In genomic region chr5:157458835-157459234, GRCh38 we compare ENCODE assay signal across 21 cellular contexts. TPM values are rescaled to one million over a fixed set of nuclear protein-coding genes. Genes with fewer than 3 reads are reported as not detected.
DNase-seq lines count a peak whose midpoint lies in the region; ATAC-seq and TF ChIP-seq lines count a peak whose summit lies in the region.
"Had no signal": no experiment of that assay in that cellular context is flagged by ENCODE, and none has a peak within 500 bp of the region (broad histone marks: within the 10 kb centered on the region; RNA-seq: fewer than 3 reads in every experiment).

No MANE protein-coding gene starts in this region.

- H3K27ac ChIP-seq in GM23338 (ENCODE audit: low read depth) (no peak overlapping the region), RWPE2 (ENCODE audit: poor library complexity, severe bottlenecking) (no peak overlapping the region), endodermal cell (ENCODE audit: low read depth, low read length) (no peak overlapping the region), trophoblast cell (ENCODE audit: low read depth, low read length) (no peak overlapping the region)

- H3K27me3 ChIP-seq in GM23338 (ENCODE audit: insufficient read depth) (peaks cover 48% of the 10 kb centered on the region), RWPE2 (ENCODE audit: insufficient read depth, poor library complexity, severe bottlenecking) (no peaks in the 10 kb centered on the region), endodermal cell (ENCODE audit: control insufficient read depth, insufficient read depth, low read length, poor library complexity, severe bottlenecking) (peaks cover 48% of the 10 kb centered on the region), trophoblast cell (ENCODE audit: insufficient read depth, low read length) (no peaks in the 10 kb centered on the region)

- no peak overlapping the region for H3K23ac ChIP-seq in trophoblast cell (ENCODE audit: low read length)

- H3K9ac ChIP-seq in endodermal cell (ENCODE audit: extremely low read depth, low read length, poor library complexity, severe bottlenecking) (no peak overlapping the region), trophoblast cell (ENCODE audit: low read length) (no peak overlapping the region)

- ATAC-seq in GM23338 (peak; percentile 30), RWPE2 (ENCODE audit: low read depth) (no peak), left ventricle myocardium superior (no peak), GM21515 (IDR thresholded peaks at IDR 0.05; ENCODE audit: unreplicated experiment) (no peak)
- ATAC-seq in activated T-cell treated with anti-CD3 and anti-CD28 coated beads, Interleukin-2, amount 50 U/mL, for 72 hours (replicated peaks in 1 of 2): no peak
- ATAC-seq: CD8-positive, alpha-beta T cell; Panc1 had no signal

- H3K9me3 ChIP-seq in RWPE2 (ENCODE audit: severe bottlenecking) (no peaks in the 10 kb centered on the region), endodermal cell (ENCODE audit: control insufficient read depth, low read length) (no peaks in the 10 kb centered on the region), trophoblast cell (ENCODE audit: insufficient read depth, low read depth, low read length) (no peaks in the 10 kb centered on the region)

- H2BK12ac ChIP-seq in trophoblast cell (ENCODE audit: low read length): no peak overlapping the region

- peak overlapping the region; percentile 77; the same call in 2 of the 3 replicates for H3K4me3 Mint-ChIP-seq in GM23338
- H3K4me3 Mint-ChIP-seq in endodermal cell: peak overlapping the region; percentile 58
- H3K4me3 Mint-ChIP-seq in activated T-cell treated with anti-CD3 and anti-CD28 coated beads, Interleukin-2, amount 50 U/mL, for 72 hours: no peak overlapping the region

- no peak overlapping the region for H3K14ac ChIP-seq in trophoblast cell (ENCODE audit: low read length)

- H3K79me2 ChIP-seq in GM23338 (replicated peaks; ENCODE audit: insufficient read depth) (no peaks in the 10 kb centered on the region), trophoblast cell (ENCODE audit: control insufficient read depth, insufficient read depth, low read length, poor library complexity) (peaks cover 3% of the 10 kb centered on the region)

- H3K4me2 ChIP-seq in GM23338 (peak overlapping the region; percentile 88), trophoblast cell (ENCODE audit: low read length) (no peak overlapping the region)

- no peaks in the 10 kb centered on the region for H3F3A ChIP-seq in GM23338 (replicated peaks; ENCODE audit: low read depth)

- H3K27me3 Mint-ChIP-seq in GM23338 (ENCODE audit: insufficient read depth, low read depth, poor library complexity) (peaks cover 23% of the 10 kb centered on the region), endodermal cell (ENCODE audit: insufficient read depth) (peaks cover 64% of the 10 kb centered on the region)
- peaks cover 40% of the 10 kb centered on the region for H3K27me3 Mint-ChIP-seq in activated T-cell treated with anti-CD3 and anti-CD28 coated beads, Interleukin-2, amount 50 U/mL, for 72 hours (ENCODE audit: low read depth)

- no peak overlapping the region for H2BK5ac ChIP-seq in trophoblast cell (ENCODE audit: low read depth, low read length, poor library complexity)

- peak overlapping the region; percentile 47 for H2AK5ac ChIP-seq in trophoblast cell (ENCODE audit: low read length)

- TF ChIP-seq CTCF in GM23338 (conservative IDR thresholded peaks at IDR 0.05; ENCODE audit: low read depth in 2 of 2): no peak
- TF ChIP-seq CTCF in RWPE2 (IDR thresholded peaks at IDR 0.05; ENCODE audit: poor library complexity, severe bottlenecking): no peak
- TF ChIP-seq CTCF in endodermal cell (conservative IDR thresholded peaks at IDR 0.05): no peak

- H4K91ac ChIP-seq in trophoblast cell (ENCODE audit: low read depth, low read length): peak overlapping the region; percentile 38

- H3K36me3 ChIP-seq in GM23338 (ENCODE audit: insufficient read depth) (no peaks in the 10 kb centered on the region), RWPE2 (ENCODE audit: low read depth) (no peaks in the 10 kb centered on the region), endodermal cell (ENCODE audit: control insufficient read depth, insufficient read depth, low read length) (no peaks in the 10 kb centered on the region), trophoblast cell (ENCODE audit: control insufficient read depth in 1 of 2, insufficient read depth in 2 of 2, low read length in 2 of 2) (peaks cover 0 to 2% of the 10 kb centered on the region in 2 experiments)

- intact Hi-C loops in left ventricle myocardium superior (cut with micrococcal nuclease): no loop called here

- no peaks in the 10 kb centered on the region for H4K20me1 ChIP-seq in GM23338 (replicated peaks; ENCODE audit: insufficient read depth)

- H4K12ac ChIP-seq in trophoblast cell (ENCODE audit: low read depth, low read length): no peak overlapping the region

- H3K9me3 Mint-ChIP-seq in GM23338: no peaks in the 10 kb centered on the region
- H3K9me3 Mint-ChIP-seq in endodermal cell: no peaks in the 10 kb centered on the region
- H3K9me3 Mint-ChIP-seq in activated T-cell treated with anti-CD3 and anti-CD28 coated beads, Interleukin-2, amount 50 U/mL, for 72 hours: no peaks in the 10 kb centered on the region
- H3K9me3 Mint-ChIP-seq: CD8-positive, alpha-beta T cell had no signal

- peaks cover 17% of the 10 kb centered on the region for H3K4me1 ChIP-seq in GM23338 (ENCODE audit: insufficient read depth)
- peaks cover 24% of the 10 kb centered on the region for H3K4me1 ChIP-seq in RWPE2 (ENCODE audit: insufficient read depth, poor library complexity, severe bottlenecking)
- H3K4me1 ChIP-seq in endodermal cell (ENCODE audit: control insufficient read depth, insufficient read depth, low read length): no peaks in the 10 kb centered on the region
- peaks cover 15 to 20% of the 10 kb centered on the region in 2 experiments for H3K4me1 ChIP-seq in trophoblast cell (ENCODE audit: control insufficient read depth in 1 of 2, insufficient read depth in 2 of 2, low read length in 2 of 2)

- no peak overlapping the region for H2BK120ac ChIP-seq in trophoblast cell (ENCODE audit: insufficient read depth, low read length, poor library complexity)

- no peak overlapping the region for H3K4me3 ChIP-seq in GM23338
- no peak overlapping the region for H3K4me3 ChIP-seq in RWPE2 (ENCODE audit: severe bottlenecking)
- no peak overlapping the region for H3K4me3 ChIP-seq in endodermal cell (ENCODE audit: low read length)
- H3K4me3 ChIP-seq in trophoblast cell (ENCODE audit: low read depth, low read length): no peak overlapping the region

- no peak overlapping the region for H3K27ac Mint-ChIP-seq in GM23338
- H3K27ac Mint-ChIP-seq in endodermal cell: no peak overlapping the region
- H3K27ac Mint-ChIP-seq in activated T-cell treated with anti-CD3 and anti-CD28 coated beads, Interleukin-2, amount 50 U/mL, for 72 hours: no peak overlapping the region
- H3K27ac Mint-ChIP-seq: CD8-positive, alpha-beta T cell had no signal

- H2AFZ ChIP-seq in GM23338: no peak overlapping the region
- H2AFZ ChIP-seq in trophoblast cell (ENCODE audit: insufficient read depth, low read length, poor library complexity): no peak overlapping the region

- H3K9me2 ChIP-seq in GM23338 (ENCODE audit: insufficient read depth): no peaks in the 10 kb centered on the region

- H3K4me1 Mint-ChIP-seq in GM23338 (peaks cover 20% of the 10 kb centered on the region), endodermal cell (no peaks in the 10 kb centered on the region)
- H3K4me1 Mint-ChIP-seq in activated T-cell treated with anti-CD3 and anti-CD28 coated beads, Interleukin-2, amount 50 U/mL, for 72 hours (ENCODE audit: low read depth): peaks cover 25% of the 10 kb centered on the region

- DNase-seq in GM23338 (ENCODE audit: low spot score) (peak; percentile 27), RWPE2 (ENCODE audit: low spot score) (peak; percentile 21), endodermal cell (no peak), trophoblast cell (no peak), left ventricle myocardium superior (no peak)
- DNase-seq in activated T-cell treated with anti-CD3 and anti-CD28 coated beads, Interleukin-2, amount 50 U/mL, for 72 hours: no peak
- DNase-seq: DND-41, GF-D8, Karpas-422, MM.1S, NCI-H1105 treated with DMSO at 0.1 percent for 48 hours, NCI-H2029, NCI-H2171 treated with DMSO at 0.1 percent for 48 hours, NCI-H510A, NCI-H82, Right ventricle myocardium superior had no signal

- H3K18ac ChIP-seq in trophoblast cell (ENCODE audit: low read length): no peak overlapping the region

- 50 to 62% methylated on average over 2 to 5 of the region's 5 CpGs for WGBS in endodermal cell (ENCODE audit: insufficient coverage in 1 of 2, insufficient read length in 1 of 2), 2 experiments
- WGBS in trophoblast cell (ENCODE audit: extremely low coverage, insufficient coverage, insufficient read length): no CpG with 5 or more reads among the region's 5 CpGs

- no peak overlapping the region for H4K8ac ChIP-seq in trophoblast cell (ENCODE audit: low read depth, low read length)

- H3K79me1 ChIP-seq in trophoblast cell (ENCODE audit: low read length): peaks cover 15% of the 10 kb centered on the region

- no peak overlapping the region for H3K4ac ChIP-seq in trophoblast cell (ENCODE audit: low read depth, low read length)

- H3K36me3 Mint-ChIP-seq in GM23338 (ENCODE audit: low read depth) (no peaks in the 10 kb centered on the region), endodermal cell (ENCODE audit: low read depth) (no peaks in the 10 kb centered on the region)
- peaks cover 0 to 2% of the 10 kb centered on the region in 2 donors for H3K36me3 Mint-ChIP-seq in activated T-cell treated with anti-CD3 and anti-CD28 coated beads, Interleukin-2, amount 50 U/mL, for 72 hours (ENCODE audit: insufficient read depth in 2 of 2)
- H3K36me3 Mint-ChIP-seq: CD8-positive, alpha-beta T cell had no signal

TF ChIP-seq in GM23338, 12 proteins besides CTCF, POLR2A, EP300 and RAD21 (continues in another document):
- TF ChIP-seq POLR2AphosphoS5 (IDR thresholded peaks at IDR 0.05; ENCODE audit: low read depth) (no peak), CREB1 (CRISPR knock-in tag; IDR thresholded peaks at IDR 0.05; ENCODE audit: low read depth) (no peak), NANOG (IDR thresholded peaks at IDR 0.05; ENCODE audit: borderline replicate concordance) (no peak), EZH2phosphoT487 (IDR thresholded peaks at IDR 0.05; ENCODE audit: unreplicated experiment) (no peak), ZNF114 (CRISPR knock-in tag; IDR thresholded peaks at IDR 0.05) (no peak), STAT1 (IDR thresholded peaks at IDR 0.05; ENCODE audit: unreplicated experiment) (no peak)

RNA-seq across cellular contexts. Expression of gene NIPAL4, which starts 1.2 kb away (rescaled TPM):
- total RNA-seq in GM23338 (2014; rRNA removed; shearing (Covaris generic)): 0.21 and 0.27 TPM in 2 replicates
- polyA plus RNA-seq in GM23338 (2016; fragmentation: Nextera tagmentation; extraction: Ambion mirVana): 0.10 TPM in 1 of 2 replicates, not detected in the other
- total RNA-seq in endodermal cell (not detected), left ventricle myocardium superior (not detected)
- polyA plus RNA-seq in endodermal cell (2013, experiment 1 of 2): 0.71 TPM
- polyA plus RNA-seq in endodermal cell (2013, experiment 2 of 2): 0.79 TPM
- polyA plus RNA-seq in trophoblast cell (2013): 5.7 and 5.9 TPM in 2 replicates
- total RNA-seq in activated T-cell treated with anti-CD3 and anti-CD28 coated beads, Interleukin-2, amount 50 U/mL, for 72 hours: 1 to 10 TPM; 3.1 to 5.9 TPM
- total RNA-seq: H4, HepG2, Right ventricle myocardium superior had no signal
- polyA plus RNA-seq: HepG2 had no signal

Comparison
In these comparisons a context has a peak if more than half of its experiments do, and no peak if none do; other contexts are left out.
1. DNase-seq: peak in GM23338 (single experiment) and RWPE2 (single experiment); none in endodermal cell (single experiment), trophoblast cell (0 of 2), left ventricle myocardium superior (single experiment) and activated T-cell treated with anti-CD3 and anti-CD28 coated beads, Interleukin-2, amount 50 U/mL, for 72 hours (0 of 2).
2. H3K4me3 Mint-ChIP-seq: peak in GM23338 (single experiment) and endodermal cell (single experiment); none in activated T-cell treated with anti-CD3 and anti-CD28 coated beads, Interleukin-2, amount 50 U/mL, for 72 hours (0 of 2).